31 cellular contexts compared by ENCODE assay signal in genomic region chr10:86611386-86611785, GRCh38. TPM values are rescaled to one million over a fixed set of nuclear protein-coding genes. Genes with fewer than 3 reads are reported as not detected.
DNase-seq lines count a peak whose midpoint lies in the region; ATAC-seq, FAIRE-seq and TF ChIP-seq lines count a peak whose summit lies in the region.
"Had no signal": no experiment of that assay in that cellular context is flagged by ENCODE, and none has a peak within 500 bp of the region (broad histone marks: within the 10 kb centered on the region; RNA-seq: fewer than 3 reads in every experiment).

No MANE protein-coding gene starts in this region.

- H3K4me1 ChIP-seq in esophagus (ENCODE audit: control insufficient read depth in 2 of 2, insufficient read depth in 2 of 2, low read length in 1 of 2) = peaks cover 0 to 2% of the 10 kb centered on the region in 2 donors
- H3K4me1 ChIP-seq in lung (ENCODE audit: control insufficient read depth in 2 of 2, insufficient read depth in 2 of 2, low read length in 2 of 2) = no peaks in the 10 kb centered on the region
- H3K4me1 ChIP-seq: A549; BLaER1 treated with 17β-estradiol and CSF1 and Interleukin-3, amounts not matched to agents 10 nM and 100 nM had no signal

- no peaks in the 10 kb centered on the region for H3K36me3 Mint-ChIP-seq in WTC11

- no peaks in the 10 kb centered on the region for H3K36me3 ChIP-seq in esophagus (ENCODE audit: control insufficient read depth in 2 of 2, insufficient read depth in 2 of 2, low read length in 1 of 2)
- H3K36me3 ChIP-seq in lung (ENCODE audit: control insufficient read depth in 2 of 2, insufficient read depth in 2 of 2, low read length in 2 of 2) = no peaks in the 10 kb centered on the region
- H3K36me3 ChIP-seq: BLaER1 treated with 17β-estradiol and CSF1 and Interleukin-3, amounts not matched to agents 10 nM and 100 nM had no signal

- peaks cover 6% of the 10 kb centered on the region for H3K9me3 Mint-ChIP-seq in WTC11
- H3K9me3 Mint-ChIP-seq: CD4-positive, alpha-beta T cell had no signal

- no peaks in the 10 kb centered on the region for H3K9me3 ChIP-seq in esophagus (ENCODE audit: control insufficient read depth in 2 of 2, insufficient read depth in 1 of 2, low read depth in 1 of 2, low read length in 1 of 2)
- no peaks in the 10 kb centered on the region for H3K9me3 ChIP-seq in lung (ENCODE audit: control insufficient read depth in 2 of 2, insufficient read depth in 1 of 2, low read length in 1 of 2)

- POLR2A ChIA-PET in WTC11 (lab: Charles Lee) = no interaction called here

- H3K4me3 Mint-ChIP-seq in WTC11 = no peak overlapping the region
- H3K4me3 Mint-ChIP-seq: CD4-positive, alpha-beta T cell; H9; HFFc6 had no signal

- no peaks in the 10 kb centered on the region for H3K27me3 Mint-ChIP-seq in WTC11 (ENCODE audit: low read depth)

- ATAC-seq in WTC11 (peak; percentile 56), lung (ENCODE audit: insufficient read depth, low FRiP score) (no peak), GM18511 (IDR thresholded peaks at IDR 0.05; ENCODE audit: unreplicated experiment) (no peak), GM21529 (IDR thresholded peaks at IDR 0.05; ENCODE audit: unreplicated experiment) (no peak)
- ATAC-seq: A549 had no signal

- H3K27ac ChIP-seq in esophagus (ENCODE audit: low read depth in 2 of 2, low read length in 1 of 2) (peak overlapping the region; percentile 34 to 54), lung (ENCODE audit: low read depth in 1 of 2, low read length in 1 of 2) (no peak overlapping the region)
- H3K27ac ChIP-seq: A549; BLaER1 treated with 17β-estradiol and CSF1 and Interleukin-3, amounts not matched to agents 10 nM and 100 nM; PC-9; SK-N-MC had no signal

- DNase-seq in HT-29 (ENCODE audit: low spot score) = peak; percentile 17
- DNase-seq in WTC11 (ENCODE audit: low spot score) = no peak
- peak; percentile 55 for DNase-seq in lung (ENCODE audit: low spot score)
- DNase-seq in effector CD8-positive, alpha-beta T cell (lab: John Stamatoyannopoulos, UW) = no peak
- DNase-seq in RCC 7860 (ENCODE audit: low spot score) = no peak
- DNase-seq: AML-193; CD4-positive, alpha-beta T cell; H9; HFFc6; KBM-7; MV-4-11; NCI-H1105; NCI-H1436 treated with DMSO at 0.1 percent for 48 hours; NCI-H187 treated with DMSO at 0.1 percent for 48 hours; NCI-H2107; NCI-H524; NCI-H774; SIG-M5 had no signal

- TF ChIP-seq CTCF in WTC11 (IDR thresholded peaks at IDR 0.05) (no peak), lung (IDR thresholded peaks at IDR 0.05; ENCODE audit: control extremely low read depth, extremely low read depth) (no peak)

- CTCF ChIA-PET in WTC11 (lab: Charles Lee) = interaction anchor here (0.8 to 3.2 kb wide), 9 partner anchors 17 to 288 kb away, joined by 3 to 13 read pairs (median 4); no protein-coding TSS in a partner anchor

- H3K4me1 Mint-ChIP-seq in WTC11 = no peaks in the 10 kb centered on the region
- H3K4me1 Mint-ChIP-seq: H9 had no signal

- H3K27ac Mint-ChIP-seq in WTC11 = no peak overlapping the region
- H3K27ac Mint-ChIP-seq: CD4-positive, alpha-beta T cell; H9; HFFc6 had no signal

- 76 to 78% methylated on average over 1 of the region's 1 CpG for WGBS in esophagus, 2 donors
- WGBS in lung, 2 donors = 55 to 91% methylated on average over 1 of the region's 1 CpG

- FAIRE-seq in RCC 7860 (lab: Jason Lieb, UNC) = no peak
- FAIRE-seq: A549, D721Med, GM18507 had no signal

- H3K27me3 ChIP-seq in esophagus (ENCODE audit: control insufficient read depth in 1 of 2, insufficient read depth in 2 of 2, low read length in 2 of 2) (no peaks in the 10 kb centered on the region), lung (ENCODE audit: control insufficient read depth, insufficient read depth) (no peaks in the 10 kb centered on the region)
- H3K27me3 ChIP-seq: BLaER1 treated with 17β-estradiol and CSF1 and Interleukin-3, amounts not matched to agents 10 nM and 100 nM had no signal

- no peak overlapping the region for H3K4me3 ChIP-seq in esophagus (ENCODE audit: low read depth in 1 of 2, low read length in 2 of 2)
- no peak overlapping the region for H3K4me3 ChIP-seq in lung
- H3K4me3 ChIP-seq: A549; BLaER1 treated with 17β-estradiol and CSF1 and Interleukin-3, amounts not matched to agents 10 nM and 100 nM; PC-9; SK-N-MC had no signal

TF ChIP-seq in WTC11, 78 proteins besides CTCF, POLR2A, EP300 and RAD21:
- no peak for TF ChIP-seq ATF1 (CRISPR knock-in tag; IDR thresholded peaks at IDR 0.05)
- no peak for TF ChIP-seq NR2C2 (CRISPR knock-in tag; IDR thresholded peaks at IDR 0.05)

RNA-seq across cellular contexts. Expression of gene OPN4, which starts 43.0 kb away (rescaled TPM):
- total RNA-seq in HT-29 (2014; rRNA removed; shearing (Covaris generic)) = not detected in 2 replicates
- total RNA-seq in WTC11 (2021) (not detected in 3 replicates), lung (under 1 TPM in 1 of 2 donors, not detected in 1; 0.12 TPM)
- polyA plus RNA-seq in esophagus (under 1 TPM in 1 of 2 donors, not detected in 1; 0.02 TPM), lung (not detected)
- total RNA-seq: CD4-positive, alpha-beta T cell; G401; H9; HFFc6; LHCN-M2; MCF 10A; T-helper 1 cell treated with Interleukin-12 subunit alpha and Interleukin-12 subunit beta and Interleukin-4 antibody, amounts not matched to agents 30 ng/mL and 1 ng/mL, for 36 hours had no signal
- polyA plus RNA-seq: A549 had no signal

RNA-seq across cellular contexts. Expression of gene LDB3, which starts 56.9 kb away (rescaled TPM):
- total RNA-seq in HT-29 (2014; rRNA removed; shearing (Covaris generic)) = not detected in 2 replicates
- total RNA-seq in WTC11 (2021) (0.42 to 0.96 TPM (median 0.46 TPM) in 3 replicates), lung (1 to 10 TPM; 1.4 to 3.2 TPM)
- polyA plus RNA-seq in esophagus (1 to 10 TPM; 1.4 to 2.4 TPM), lung (1 to 10 TPM in 1 of 2 donors, under 1 TPM in 1; 0.37 to 1.6 TPM)
- total RNA-seq: T-helper 1 cell treated with Interleukin-12 subunit alpha and Interleukin-12 subunit beta and Interleukin-4 antibody, amounts not matched to agents 30 ng/mL and 1 ng/mL, for 36 hours had no signal

Comparison
In these comparisons a context has a peak if more than half of its experiments do, and no peak if none do; other contexts are left out.
1. DNase-seq: peak in HT-29 (single experiment) and lung (single experiment); none in WTC11 (single experiment), effector CD8-positive, alpha-beta T cell (single experiment) and RCC 7860 (single experiment).
2. H3K27ac ChIP-seq: peak in esophagus (2 of 2); none in lung (0 of 2).